10 cellular contexts compared by ENCODE assay signal in genomic region chr4:55561884-55562283, GRCh38.
DNase-seq lines count a peak whose midpoint lies in the region; ATAC-seq and TF ChIP-seq lines count a peak whose summit lies in the region.
"Had no signal": no experiment of that assay in that cellular context is flagged by ENCODE, and none has a peak within 500 bp of the region (broad histone marks: within the 10 kb centered on the region; RNA-seq: fewer than 3 reads in every experiment).

No MANE protein-coding gene starts in this region.

- TF ChIP-seq CTCF in DOHH2 (IDR thresholded peaks at IDR 0.05; ENCODE audit: low read depth, low read length, poor library complexity, severe bottlenecking) (no peak), OCI-LY3 (IDR thresholded peaks at IDR 0.05; ENCODE audit: low read depth, low read length) (no peak)

- H3F3A ChIP-seq in DOHH2 (ENCODE audit: control insufficient read depth, insufficient read depth) = no peaks in the 10 kb centered on the region

- no peaks in the 10 kb centered on the region for H3K9me3 ChIP-seq in DOHH2 (ENCODE audit: control insufficient read depth, insufficient read depth, low read length)
- no peaks in the 10 kb centered on the region for H3K9me3 ChIP-seq in OCI-LY3 (ENCODE audit: insufficient read depth, low read length)

- no peak overlapping the region for H3K27ac ChIP-seq in DOHH2 (ENCODE audit: low read depth, low read length)
- no peak overlapping the region for H3K27ac ChIP-seq in OCI-LY3 (ENCODE audit: low read length)

- H3K4me1 ChIP-seq in DOHH2 (ENCODE audit: control insufficient read depth, low read length) = peaks cover 18% of the 10 kb centered on the region
- peaks cover 12% of the 10 kb centered on the region for H3K4me1 ChIP-seq in OCI-LY3 (ENCODE audit: low read length)

- no peak overlapping the region for H2AFZ ChIP-seq in OCI-LY3 (ENCODE audit: low read depth, low read length)

- H3K4me2 ChIP-seq in DOHH2 (ENCODE audit: low read length) (peak overlapping the region; percentile 64), OCI-LY3 (ENCODE audit: low read length) (peak overlapping the region; percentile 43)

- H3K27me3 ChIP-seq in DOHH2 (ENCODE audit: control insufficient read depth, low read length) = no peaks in the 10 kb centered on the region
- no peaks in the 10 kb centered on the region for H3K27me3 ChIP-seq in OCI-LY3 (ENCODE audit: low read depth, low read length)

- H3K79me2 ChIP-seq in DOHH2 (ENCODE audit: control insufficient read depth, low read length) (no peaks in the 10 kb centered on the region), OCI-LY3 (ENCODE audit: low read length) (no peaks in the 10 kb centered on the region)

- no peak overlapping the region for H3K9ac ChIP-seq in OCI-LY3 (ENCODE audit: low read length)

- no peaks in the 10 kb centered on the region for H3K9me2 ChIP-seq in DOHH2 (replicated peaks; ENCODE audit: control insufficient read depth, low read length)

- H4K20me1 ChIP-seq in DOHH2 (ENCODE audit: control insufficient read depth, insufficient read depth, low read depth, low read length) = no peaks in the 10 kb centered on the region
- no peaks in the 10 kb centered on the region for H4K20me1 ChIP-seq in OCI-LY3 (ENCODE audit: insufficient read depth, low read length)

- H3K36me3 ChIP-seq in DOHH2 (ENCODE audit: control insufficient read depth, low read length) (no peaks in the 10 kb centered on the region), OCI-LY3 (replicated peaks; ENCODE audit: low read depth, low read length) (no peaks in the 10 kb centered on the region)

- peak overlapping the region; percentile 45 for H3K4me3 ChIP-seq in DOHH2 (ENCODE audit: low read length)
- H3K4me3 ChIP-seq in OCI-LY3 (ENCODE audit: low read length) = no peak overlapping the region

- ATAC-seq in GM19438 (IDR thresholded peaks at IDR 0.05; ENCODE audit: low read depth, unreplicated experiment) = peak; percentile 98
- peak; percentile 99 for ATAC-seq in HG03039 (IDR thresholded peaks at IDR 0.05; ENCODE audit: unreplicated experiment)

- DNase-seq in DMS53 treated with DMSO at 0.1 percent for 48 hours (lab: John Stamatoyannopoulos, UW; ENCODE audit: unreplicated experiment) (no peak), NCI-H2171 treated with DMSO at 0.1 percent for 48 hours (lab: John Stamatoyannopoulos, UW) (no peak), UCSD-AML1 (lab: John Stamatoyannopoulos, UW; ENCODE audit: unreplicated experiment) (no peak), NCI-H2081 (lab: John Stamatoyannopoulos, UW) (no peak)
- DNase-seq: AML-193, NCI-H2029 had no signal
